In genomic region chr12:24561411-24561871, GRCh38 we compare ENCODE assay signal across 8 cellular contexts.
A peak's percentile ranks its signal among the peaks of the same experiment; 100 is the strongest.
DNase-seq lines count a peak whose midpoint lies in the region; ATAC-seq, FAIRE-seq and TF ChIP-seq lines count a peak whose summit lies in the region.

No MANE protein-coding gene starts in this region.

- H3K36me3 Mint-ChIP-seq in effector memory CD8-positive, alpha-beta T cell (ENCODE audit: insufficient read depth) = no peaks in the 10 kb centered on the region

- H3K27me3 Mint-ChIP-seq in effector memory CD8-positive, alpha-beta T cell = peaks cover 81 to 87% of the 10 kb centered on the region in 2 donors

- H3K9me3 Mint-ChIP-seq in effector memory CD8-positive, alpha-beta T cell = no peaks in the 10 kb centered on the region

- DNase-seq in EL = peak; percentile 41
- peak; percentile 90 for DNase-seq in NCI-H82 (lab: John Stamatoyannopoulos, UW)
- no peak for DNase-seq in effector memory CD8-positive, alpha-beta T cell
- DNase-seq in urothelium cell line (ENCODE audit: low spot score) = peak; percentile 55
- no peak for DNase-seq in A172 (ENCODE audit: low spot score)
- no peak for DNase-seq in dedifferentiated amniotic fluid mesenchymal stem cell (ENCODE audit: extremely low spot score)
- no peak for DNase-seq in GM10266 (ENCODE audit: extremely low spot score)

- peak overlapping the region; percentile 74 for H3K4me3 ChIP-seq in mesodermal cell (ENCODE audit: extremely low read depth, insufficient read depth, low read length, poor library complexity, severe bottlenecking)

- WGBS in mesodermal cell (ENCODE audit: insufficient coverage in 2 of 2), 2 experiments = 0% methylated on average over 5 to 13 of the region's 15 CpGs

- ATAC-seq in effector memory CD8-positive, alpha-beta T cell (replicated peaks) = no peak

- H3K36me3 ChIP-seq in mesodermal cell (ENCODE audit: control insufficient read depth, insufficient read depth, low read length) = no peaks in the 10 kb centered on the region

- peak overlapping the region; percentile 85 for H3K27ac ChIP-seq in mesodermal cell (ENCODE audit: low read depth, low read length, severe bottlenecking)

- peaks cover 15 to 17% of the 10 kb centered on the region in 2 donors for H3K4me1 Mint-ChIP-seq in effector memory CD8-positive, alpha-beta T cell (ENCODE audit: low read depth in 2 of 2)

- H3K4me3 Mint-ChIP-seq in effector memory CD8-positive, alpha-beta T cell = peak overlapping the region; percentile 80 to 88

- peak overlapping the region; percentile 35 to 47 for H3K27ac Mint-ChIP-seq in effector memory CD8-positive, alpha-beta T cell

- no peak for FAIRE-seq in urothelium cell line (lab: Jason Lieb, UNC)

- H3K4me1 ChIP-seq in mesodermal cell (ENCODE audit: control insufficient read depth, insufficient read depth, low read length, poor library complexity, severe bottlenecking) = peaks cover 16% of the 10 kb centered on the region

- TF ChIP-seq CTCF in GM10266 (IDR thresholded peaks at IDR 0.05; ENCODE audit: control insufficient read depth, insufficient read depth, low read depth, missing control alignments) = no peak

- no peaks in the 10 kb centered on the region for H3K9me3 ChIP-seq in mesodermal cell (ENCODE audit: control insufficient read depth, low read length)

Comparison
In these comparisons a context has a peak if more than half of its experiments do, and no peak if none do; other contexts are left out.
1. DNase-seq: peak in EL (single experiment), NCI-H82 (single experiment) and urothelium cell line (single experiment); none in effector memory CD8-positive, alpha-beta T cell (0 of 3), A172 (single experiment), dedifferentiated amniotic fluid mesenchymal stem cell (single experiment) and GM10266 (single experiment).